Comparison of ENCODE assay signal across 15 cellular contexts in the genomic region with DNA sequence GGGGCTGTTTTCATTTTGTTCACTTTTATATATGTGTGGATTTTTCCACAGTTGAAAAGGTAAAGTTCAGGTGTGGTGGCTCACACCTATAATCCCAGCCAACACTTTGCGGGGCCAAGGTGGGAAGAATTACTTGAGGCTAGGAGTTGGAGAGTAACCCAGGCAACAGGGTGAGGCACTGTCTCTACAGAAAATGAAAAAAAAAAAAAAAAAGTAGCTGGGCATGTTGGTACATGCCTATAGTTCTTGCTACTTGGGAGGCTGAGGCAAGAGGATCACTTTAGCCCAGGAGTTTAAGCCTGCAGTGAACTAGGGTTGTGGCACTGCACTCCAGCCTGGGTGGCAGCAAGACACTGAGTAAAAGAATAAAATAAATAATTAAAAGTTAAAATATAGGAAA.
"Had no signal": no experiment of that assay in that cellular context is flagged by ENCODE, and none has a peak within 500 bp of the region (broad histone marks: within the 10 kb centered on the region; RNA-seq: fewer than 3 reads in every experiment).

No MANE protein-coding gene starts in this region.

- H3K4me3 ChIP-seq: adrenal gland had no signal

- DNase-seq: activated B cell treated with CpG ODN at 0.5 μM for 24 hours; activated CD4-positive, alpha-beta T cell treated with anti-CD3 and anti-CD28 coated beads, Interleukin-2, amount 50 U/mL, for 1 hour; activated naive CD4-positive, alpha-beta T cell treated with anti-CD3 and anti-CD28 coated beads, Interleukin-2, amount 50 U/mL, for 16 hours; activated T-cell treated with anti-CD3 and anti-CD28 coated beads for 4 hours; adrenal gland; cortex of kidney; effector CD8-positive, alpha-beta T cell; glutamatergic neuron; stimulated activated CD4-positive, alpha-beta T cell treated with anti-CD3 and anti-CD28 coated beads, Interleukin-4, amount 100 ng/mL, for 1 hour; stimulated activated CD8-positive, alpha-beta memory T cell treated with anti-CD3 and anti-CD28 coated beads, Interleukin-4, amount 100 ng/mL, for 48 hours; T-helper 17 cell had no signal

- H3K4me1 ChIP-seq: adrenal gland had no signal

- H3K27me3 Mint-ChIP-seq: activated T-helper 17 cell treated with anti-CD3 and anti-CD28 coated beads, Interleukin-2, amount 50 U/mL, for 72 hours; central memory CD8-positive, alpha-beta T cell; stimulated activated naive CD8-positive, alpha-beta T cell treated with anti-CD3 and anti-CD28 coated beads, Interleukin-15, Interleukin-2, amounts not matched to agents 100 ng/mL and 50 ng/mL, for 24 hours; T-helper 17 cell had no signal

- H3K4me3 Mint-ChIP-seq: activated B cell treated with CpG ODN at 0.5 μM for 24 hours; activated T-helper 17 cell treated with anti-CD3 and anti-CD28 coated beads, Interleukin-2, amount 50 U/mL, for 72 hours; central memory CD8-positive, alpha-beta T cell; memory B cell; stimulated activated naive CD8-positive, alpha-beta T cell treated with anti-CD3 and anti-CD28 coated beads, Interleukin-15, Interleukin-2, amounts not matched to agents 100 ng/mL and 50 ng/mL, for 24 hours; T-helper 17 cell had no signal

- H3K27ac ChIP-seq: adrenal gland had no signal

- H3K9me3 ChIP-seq: adrenal gland had no signal

- H3K9me3 Mint-ChIP-seq: activated B cell treated with CpG ODN at 0.5 μM for 24 hours had no signal

- H3K4me1 Mint-ChIP-seq: activated B cell treated with CpG ODN at 0.5 μM for 24 hours; activated T-helper 17 cell treated with anti-CD3 and anti-CD28 coated beads, Interleukin-2, amount 50 U/mL, for 72 hours; central memory CD8-positive, alpha-beta T cell; memory B cell; T-helper 17 cell had no signal

- H3K27ac Mint-ChIP-seq: activated B cell treated with CpG ODN at 0.5 μM for 24 hours; activated T-helper 17 cell treated with anti-CD3 and anti-CD28 coated beads, Interleukin-2, amount 50 U/mL, for 72 hours; memory B cell; stimulated activated naive CD8-positive, alpha-beta T cell treated with anti-CD3 and anti-CD28 coated beads, Interleukin-15, Interleukin-2, amounts not matched to agents 100 ng/mL and 50 ng/mL, for 24 hours; T-helper 17 cell had no signal

- H3K27me3 ChIP-seq: adrenal gland had no signal

- H3K36me3 ChIP-seq: adrenal gland had no signal

- H3K36me3 Mint-ChIP-seq: memory B cell had no signal
